In the genomic region with DNA sequence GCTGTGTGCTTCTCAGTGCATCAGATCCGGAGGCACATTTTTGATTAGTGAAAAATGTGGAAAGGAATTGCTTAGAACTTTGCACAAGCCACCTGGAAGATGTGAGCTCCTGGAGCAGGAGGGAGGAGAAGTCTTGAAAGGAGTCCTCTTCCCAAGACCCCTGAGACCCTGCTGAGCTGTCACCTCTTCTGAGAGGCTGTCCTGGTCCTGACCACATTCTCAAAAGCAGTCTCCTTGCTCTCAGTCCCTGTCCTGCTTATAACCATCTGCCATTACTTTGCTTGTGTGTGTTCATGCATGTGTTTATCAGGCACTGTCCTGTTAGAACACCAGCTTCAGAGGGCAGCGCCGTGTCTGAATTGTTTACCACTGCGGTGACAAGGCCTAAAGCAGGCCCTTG, we compare ENCODE assay signal across 17 cellular contexts.
A peak's percentile ranks its signal among the peaks of the same experiment; 100 is the strongest.
DNase-seq lines count a peak whose midpoint lies in the region; ATAC-seq and TF ChIP-seq lines count a peak whose summit lies in the region.
"Had no signal": no experiment of that assay in that cellular context is flagged by ENCODE, and none has a peak within 500 bp of the region (broad histone marks: within the 10 kb centered on the region; RNA-seq: fewer than 3 reads in every experiment).

No MANE protein-coding gene starts in this region.

- H3K9me3 ChIP-seq in Karpas-422 (ENCODE audit: low read length), result no peaks in the 10 kb centered on the region
- H3K9me3 ChIP-seq in psoas muscle, result no peaks in the 10 kb centered on the region

- no peaks in the 10 kb centered on the region for H3K79me2 ChIP-seq in Karpas-422 (ENCODE audit: low read length)

- H3K27ac Mint-ChIP-seq in stimulated activated effector memory CD8-positive, alpha-beta T cell treated with anti-CD3 and anti-CD28 coated beads, Interleukin-12 subunit alpha, Interleukin-12 subunit beta, amount 100 ng/mL, for 72 hours, result peak overlapping the region; percentile 35

- H3K4me3 ChIP-seq in Karpas-422 (ENCODE audit: low read length) (no peak overlapping the region), psoas muscle (no peak overlapping the region)

- no peak overlapping the region for H3K4me3 Mint-ChIP-seq in stimulated activated effector memory CD8-positive, alpha-beta T cell treated with anti-CD3 and anti-CD28 coated beads, Interleukin-12 subunit alpha, Interleukin-12 subunit beta, amount 100 ng/mL, for 72 hours

- H3K4me1 Mint-ChIP-seq in stimulated activated effector memory CD8-positive, alpha-beta T cell treated with anti-CD3 and anti-CD28 coated beads, Interleukin-12 subunit alpha, Interleukin-12 subunit beta, amount 100 ng/mL, for 72 hours, result peaks cover 23% of the 10 kb centered on the region

- H3K9me2 ChIP-seq in Karpas-422 (replicated peaks; ENCODE audit: insufficient read depth, low read length), result no peaks in the 10 kb centered on the region

- H3K36me3 ChIP-seq in Karpas-422 (ENCODE audit: insufficient read depth, low read length), result 0 out of 2 replicates have a peak, but pooled peaks cover 3% of the 10 kb centered on the region
- H3K36me3 ChIP-seq in psoas muscle (ENCODE audit: insufficient read depth in 1 of 2, low read depth in 1 of 2), result peaks cover 0 to 10% of the 10 kb centered on the region in 2 donors

- H3K4me1 ChIP-seq in Karpas-422 (ENCODE audit: low read length), result peaks cover 73% of the 10 kb centered on the region
- H3K4me1 ChIP-seq in psoas muscle, result no peaks in the 10 kb centered on the region

- intact Hi-C loops in psoas muscle (cut with DNase I), result no loop called here

- no peaks in the 10 kb centered on the region for H4K20me1 ChIP-seq in Karpas-422 (ENCODE audit: insufficient read depth, low read depth, low read length)

- no peak overlapping the region for H2AFZ ChIP-seq in Karpas-422 (ENCODE audit: low read length)

- no peaks in the 10 kb centered on the region for H3K27me3 ChIP-seq in Karpas-422 (ENCODE audit: low read length)
- H3K27me3 ChIP-seq in psoas muscle (ENCODE audit: insufficient read depth in 3 of 3, low read length in 2 of 3), result no peaks in the 10 kb centered on the region

- no peak for ATAC-seq in stimulated activated effector memory CD8-positive, alpha-beta T cell treated with anti-CD3 and anti-CD28 coated beads, Interleukin-12 subunit alpha, Interleukin-12 subunit beta, amount 100 ng/mL, for 72 hours
- ATAC-seq in psoas muscle, result no peak
- ATAC-seq in HG03280 (IDR thresholded peaks at IDR 0.05; ENCODE audit: unreplicated experiment), result no peak

- H3K9ac ChIP-seq in Karpas-422 (ENCODE audit: low read length), result no peak overlapping the region; the same call in 1 of the 2 replicates

- no peak for TF ChIP-seq CTCF in psoas muscle (IDR thresholded peaks at IDR 0.05)

- H3K4me2 ChIP-seq in Karpas-422 (ENCODE audit: low read depth, low read length, poor library complexity, severe bottlenecking), result no peak overlapping the region

- DNase-seq in DMS53 (lab: John Stamatoyannopoulos, UW), result peak; percentile 50
- no peak for DNase-seq in DMS53 treated with DMSO at 0.1 percent for 48 hours (lab: John Stamatoyannopoulos, UW; ENCODE audit: unreplicated experiment)
- DNase-seq in Karpas-422, result no peak
- DNase-seq in caudate nucleus (lab: John Stamatoyannopoulos, UW), result no peak
- no peak for DNase-seq in stimulated activated effector memory CD8-positive, alpha-beta T cell treated with anti-CD3 and anti-CD28 coated beads, Interleukin-12 subunit alpha, Interleukin-12 subunit beta, amount 100 ng/mL, for 72 hours (ENCODE audit: low spot score in 2 of 2)
- DNase-seq in GOT3 (lab: John Stamatoyannopoulos, UW), result no peak
- DNase-seq in psoas muscle, result no peak
- DNase-seq: DMS79 treated with DMSO at 0.1 percent for 48 hours, GDM1, Kasumi-1, NCI-H187 treated with DMSO at 0.1 percent for 48 hours, NCI-H2171 treated with DMSO at 0.1 percent for 48 hours, NCI-H510A, NCI-H82, SHP77 treated with DMSO at 0.1 percent for 48 hours had no signal

- H3K27ac ChIP-seq in Karpas-422 (ENCODE audit: low read length) (peak overlapping the region; percentile 97), caudate nucleus (ENCODE audit: low read depth, low read length) (peak overlapping the region; percentile 60), psoas muscle (no peak overlapping the region)
- H3K27ac ChIP-seq: 22Rv1 had no signal

- 91 to 98% (median 92%) methylated on average over 4 of the region's 4 CpGs for WGBS in psoas muscle, 3 donors

- no peaks in the 10 kb centered on the region for H3K9me3 Mint-ChIP-seq in stimulated activated effector memory CD8-positive, alpha-beta T cell treated with anti-CD3 and anti-CD28 coated beads, Interleukin-12 subunit alpha, Interleukin-12 subunit beta, amount 100 ng/mL, for 72 hours

- H3K36me3 Mint-ChIP-seq in stimulated activated effector memory CD8-positive, alpha-beta T cell treated with anti-CD3 and anti-CD28 coated beads, Interleukin-12 subunit alpha, Interleukin-12 subunit beta, amount 100 ng/mL, for 72 hours, result peaks cover 41% of the 10 kb centered on the region
